23 cellular contexts compared by ENCODE assay signal in genomic region chr9:127109212-127109711, GRCh38. TPM values are rescaled to one million over a fixed set of nuclear protein-coding genes. Genes with fewer than 3 reads are reported as not detected.
A peak's percentile ranks its signal among the peaks of the same experiment; 100 is the strongest.
DNase-seq lines count a peak whose midpoint lies in the region; ATAC-seq and TF ChIP-seq lines count a peak whose summit lies in the region.
"Had no signal": no experiment of that assay in that cellular context is flagged by ENCODE, and none has a peak within 500 bp of the region (broad histone marks: within the 10 kb centered on the region; RNA-seq: fewer than 3 reads in every experiment).

No MANE protein-coding gene starts in this region.

- no peaks in the 10 kb centered on the region for H3K27me3 ChIP-seq in subcutaneous abdominal adipose tissue (ENCODE audit: control insufficient read depth in 5 of 5, insufficient read depth in 4 of 5, low read length in 5 of 5)
- H3K27me3 ChIP-seq: SJCRH30 had no signal

- peak overlapping the region; percentile 83 for H3K27ac ChIP-seq in VCaP
- H3K27ac ChIP-seq in subcutaneous abdominal adipose tissue (ENCODE audit: low read depth, low read length): peak overlapping the region; percentile 71
- H3K27ac ChIP-seq: SJCRH30 had no signal

- peak overlapping the region in 1 of 5 donors; percentile 28 for H3K9ac ChIP-seq in subcutaneous abdominal adipose tissue (ENCODE audit: low read length in 5 of 5)

- no peak overlapping the region for H3K4me3 ChIP-seq in mucosa of descending colon
- no peak overlapping the region for H3K4me3 ChIP-seq in subcutaneous abdominal adipose tissue (ENCODE audit: low read depth in 1 of 5, low read length in 5 of 5)
- H3K4me3 ChIP-seq: SJCRH30 had no signal

- H3K4me1 ChIP-seq in mucosa of descending colon (ENCODE audit: low read depth) (no peaks in the 10 kb centered on the region), subcutaneous abdominal adipose tissue (ENCODE audit: control insufficient read depth in 5 of 5, insufficient read depth in 5 of 5, low read length in 5 of 5) (peaks cover 26 to 96% (median 81%) of the 10 kb centered on the region in 5 donors)

- H3K9me3 ChIP-seq in mucosa of descending colon (no peaks in the 10 kb centered on the region), subcutaneous abdominal adipose tissue (ENCODE audit: control insufficient read depth in 5 of 5, low read length in 5 of 5) (no peaks in the 10 kb centered on the region)
- H3K9me3 ChIP-seq: SJCRH30 had no signal

- no peak for DNase-seq in Right ventricle myocardium superior
- no peak for DNase-seq in mucosa of descending colon
- DNase-seq in NK-92 treated with Interleukin-12 subunit alpha and Interleukin-12 subunit beta, amount 100 ng/mL, for 24 hours (lab: John Stamatoyannopoulos, UW): no peak
- DNase-seq: activated CD4-positive, alpha-beta T cell treated with anti-CD3 and anti-CD28 coated beads, Interleukin-2, amount 10 ng/mL, durations not matched to agents 7 days and 5 days; activated CD8-positive, alpha-beta memory T cell treated with anti-CD3 and anti-CD28 coated beads, Interleukin-2, amount 50 U/mL, for 4 hours; activated naive CD8-positive, alpha-beta T cell treated with anti-CD3 and anti-CD28 coated beads for 36 hours; CD4-positive, alpha-beta T cell; DMS153; H9; head of caudate nucleus; naive B cell; NCI-H1105 treated with DMSO at 0.1 percent for 48 hours; NCI-H2171 treated with DMSO at 0.1 percent for 48 hours; NCI-H748 treated with DMSO at 0.1 percent for 48 hours; SJCRH30 had no signal

- H3K36me3 ChIP-seq in mucosa of descending colon (ENCODE audit: low read depth) (no peaks in the 10 kb centered on the region), subcutaneous abdominal adipose tissue (ENCODE audit: control insufficient read depth in 5 of 5, insufficient read depth in 5 of 5, low read length in 5 of 5) (peaks cover 3 to 56% (median 51%) of the 10 kb centered on the region in 5 donors)

- intact Hi-C loops in Right ventricle myocardium superior (cut with DNase I) (no loop called here), mucosa of descending colon (cut with DNase I, micrococcal nuclease) (no loop called here)

- ATAC-seq in Right ventricle myocardium superior (ENCODE audit: poor library complexity): peak; percentile 26
- peak; percentile 36 for ATAC-seq in mucosa of descending colon
- no peak for ATAC-seq in GM19397 (IDR thresholded peaks at IDR 0.05; ENCODE audit: unreplicated experiment)
- ATAC-seq in HG03196 (IDR thresholded peaks at IDR 0.05; ENCODE audit: unreplicated experiment): no peak
- ATAC-seq in HG02678 (IDR thresholded peaks at IDR 0.05; ENCODE audit: unreplicated experiment): no peak
- ATAC-seq: stimulated activated effector memory CD8-positive, alpha-beta T cell treated with anti-CD3 and anti-CD28 coated beads, Interleukin-12 subunit alpha, Interleukin-12 subunit beta, amount 100 ng/mL, for 72 hours had no signal

- TF ChIP-seq CTCF in VCaP (conservative IDR thresholded peaks at IDR 0.05): no peak
- no peak for TF ChIP-seq CTCF in mucosa of descending colon (IDR thresholded peaks at IDR 0.05)

RNA-seq across cellular contexts. Expression of gene ANGPTL2, which starts 13.2 kb away (rescaled TPM):
- total RNA-seq in Right ventricle myocardium superior (32.6 TPM), mucosa of descending colon (10 to 100 TPM in 2 of 3 donors, 1 to 10 TPM in 1; 4.1 to 50.9 (median 11.6) TPM)
- total RNA-seq: activated CD4-positive, alpha-beta T cell treated with anti-CD3 and anti-CD28 coated beads, Interleukin-2, amount 10 ng/mL, durations not matched to agents 7 days and 5 days; activated naive CD8-positive, alpha-beta T cell treated with anti-CD3 and anti-CD28 coated beads for 36 hours; activated T-helper 2 cell treated with anti-CD3 and anti-CD28 coated beads, Interferon-gamma antibody, Interleukin-2, Interleukin-4, amounts not matched to agents 10 μg/mL and 5 μg/mL and 100 μg/mL, durations not matched to agents 14 hours and 24 hours and 36 hours; CD4-positive, alpha-beta T cell; T-helper 1 cell treated with Interleukin-12 subunit alpha and Interleukin-12 subunit beta and Interleukin-4 antibody, amounts not matched to agents 30 ng/mL and 1 ng/mL, for 36 hours had no signal

Comparison
In these comparisons a context has a peak if more than half of its experiments do, and no peak if none do; other contexts are left out.
1. ATAC-seq: peak in Right ventricle myocardium superior (single experiment) and mucosa of descending colon (single experiment); none in GM19397 (single experiment), HG03196 (single experiment) and HG02678 (single experiment).